In genomic region chr2:215667544-215668243, GRCh38 we compare ENCODE assay signal across 15 cellular contexts.
DNase-seq lines count a peak whose midpoint lies in the region; ATAC-seq and TF ChIP-seq lines count a peak whose summit lies in the region.
"Had no signal": no experiment of that assay in that cellular context is flagged by ENCODE, and none has a peak within 500 bp of the region (broad histone marks: within the 10 kb centered on the region; RNA-seq: fewer than 3 reads in every experiment).

No MANE protein-coding gene starts in this region.

- WGBS in SK-N-SH (ENCODE audit: low lambda C conversion rate), result 64% methylated on average over 9 of the region's 9 CpGs
- 87 to 93% methylated on average over 9 of the region's 9 CpGs for WGBS in sigmoid colon, 2 donors

- H3K9ac ChIP-seq in SK-N-SH, result no peak overlapping the region
- H3K9ac ChIP-seq: BLaER1 had no signal

- H3K4me1 ChIP-seq in SK-N-SH (ENCODE audit: control insufficient read depth in 1 of 2, insufficient read depth in 2 of 2, low read depth in 1 of 2, low read length in 1 of 2) (peaks cover 4 to 16% of the 10 kb centered on the region in 2 experiments; a peak in 3 of 4 replicates), sigmoid colon (peaks cover 0 to 46% (median 31%) of the 10 kb centered on the region in 4 donors)

- no peak overlapping the region for H3K4me2 ChIP-seq in SK-N-SH
- H3K4me2 ChIP-seq: BLaER1 had no signal

- H3K36me3 ChIP-seq in SK-N-SH (replicated peaks in 1 of 2; ENCODE audit: control insufficient read depth in 1 of 2, insufficient read depth in 2 of 2, low read length in 1 of 2), result no peaks in the 10 kb centered on the region
- no peaks in the 10 kb centered on the region for H3K36me3 ChIP-seq in sigmoid colon
- H3K36me3 ChIP-seq: BLaER1 had no signal

- no peak overlapping the region; a peak in 1 of 4 replicates for H3K27ac ChIP-seq in SK-N-SH (ENCODE audit: low read depth in 2 of 2, low read length in 1 of 2)
- peak overlapping the region; percentile 66 to 80 (median 71) for H3K27ac ChIP-seq in sigmoid colon
- H3K27ac ChIP-seq: BLaER1 had no signal

- in situ Hi-C loops in G401 (cut with HindIII; ENCODE audit: low sequenced_read_pairs), result no loop called here

- H3K9me3 ChIP-seq in SK-N-SH (no peaks in the 10 kb centered on the region), sigmoid colon (no peaks in the 10 kb centered on the region)
- H3K9me3 ChIP-seq: BLaER1 had no signal

- no peak overlapping the region for H3K4me3 ChIP-seq in SK-N-SH (ENCODE audit: low read depth in 2 of 2, low read length in 1 of 2)
- H3K4me3 ChIP-seq in sigmoid colon, result no peak overlapping the region
- H3K4me3 ChIP-seq: BLaER1 had no signal

- TF ChIP-seq CTCF in SK-N-SH (IDR thresholded peaks at IDR 0.05) (no peak), sigmoid colon (IDR thresholded peaks at IDR 0.05) (no peak)

- H3K27me3 ChIP-seq in SK-N-SH (ENCODE audit: insufficient read depth), result no peaks in the 10 kb centered on the region
- H3K27me3 ChIP-seq in sigmoid colon, result no peaks in the 10 kb centered on the region
- H3K27me3 ChIP-seq: BLaER1 had no signal

- peaks cover 13% of the 10 kb centered on the region for H3F3A ChIP-seq in SK-N-SH (replicated peaks; ENCODE audit: insufficient read depth)

- ATAC-seq in HG02571 (IDR thresholded peaks at IDR 0.05; ENCODE audit: unreplicated experiment), result no peak
- ATAC-seq: HCT116 had no signal

- no peaks in the 10 kb centered on the region for H3K79me2 ChIP-seq in SK-N-SH (ENCODE audit: insufficient read depth)

- TF ChIP-seq POLR2A in sigmoid colon (IDR thresholded peaks at IDR 0.05), result no peak

- TF ChIP-seq EP300 in SK-N-SH (IDR thresholded peaks at IDR 0.05; ENCODE audit: borderline replicate concordance in 1 of 2, low read depth in 1 of 2, low read length in 1 of 2) (no peak), sigmoid colon (IDR thresholded peaks at IDR 0.05) (no peak)

- H2AFZ ChIP-seq in SK-N-SH (ENCODE audit: low read depth), result no peak overlapping the region; the same call in 1 of the 2 replicates

- POLR2A ChIA-PET in SK-N-SH (lab: Yijun Ruan, JAX), result no interaction called here

- H4K20me1 ChIP-seq in SK-N-SH (ENCODE audit: insufficient read depth), result no peaks in the 10 kb centered on the region
- H4K20me1 ChIP-seq: BLaER1 had no signal

- no peak for TF ChIP-seq RAD21 in SK-N-SH (IDR thresholded peaks at IDR 0.05; ENCODE audit: low read length)

- intact Hi-C loops in sigmoid colon (cut with DNase I), result loop anchor here (2.0 to 5.0 kb wide), 3 partner anchors 43 to 230 kb away; partner anchors contain the start of gene FN1

- CTCF ChIA-PET in SK-N-SH (lab: Yijun Ruan, JAX), result interaction anchor here (1.0 kb wide), 1 partner anchor 14 kb away, joined by 3 read pairs; no protein-coding TSS in a partner anchor

- H3K9me2 ChIP-seq in SK-N-SH, result no peaks in the 10 kb centered on the region

- DNase-seq in G401 (ENCODE audit: low spot score), result peak; percentile 13
- DNase-seq in SK-N-SH, result no peak
- DNase-seq in left kidney (ENCODE audit: low read depth, low spot score), result peak; percentile 21
- no peak for DNase-seq in sigmoid colon
- DNase-seq in D341Med (ENCODE audit: low spot score), result no peak
- no peak for DNase-seq in HCEC 1CT
- DNase-seq: DMS 273 treated with DMSO at 0.1 percent for 48 hours, MV-4-11, NCI-H1417 treated with DMSO at 0.1 percent for 48 hours, NCI-H2029, NCI-H2171 treated with DMSO at 0.1 percent for 48 hours, NCI-H774 had no signal

TF ChIP-seq in SK-N-SH, 30 proteins besides CTCF, POLR2A, EP300 and RAD21:
- TF ChIP-seq JUND (IDR thresholded peaks at IDR 0.05) (peak; percentile 32; the same call in 1 of the 2 replicates), PBX3 (IDR thresholded peaks at IDR 0.05) (no peak)

Comparison
In these comparisons a context has a peak if more than half of its experiments do, and no peak if none do; other contexts are left out.
1. DNase-seq: peak in G401 (single experiment) and left kidney (single experiment); none in SK-N-SH (single experiment), sigmoid colon (single experiment), D341Med (single experiment) and HCEC 1CT (single experiment).
2. H3K27ac ChIP-seq: peak in sigmoid colon (4 of 4); none in SK-N-SH (0 of 2).